ENCODE assay signal across 12 cellular contexts in genomic region chr22:26837784-26838520, GRCh38.
"Had no signal": no experiment of that assay in that cellular context is flagged by ENCODE, and none has a peak within 500 bp of the region (broad histone marks: within the 10 kb centered on the region; RNA-seq: fewer than 3 reads in every experiment).

No MANE protein-coding gene starts in this region.

- H3K27ac ChIP-seq: adrenal gland, epithelial cell of prostate, stomach, thoracic aorta had no signal

- H3K36me3 ChIP-seq: adrenal gland, stomach, thoracic aorta had no signal

- H3K27me3 ChIP-seq: adrenal gland, stomach had no signal

- ATAC-seq: left cardiac atrium, T-helper 17 cell, WTC11 had no signal

- H3K9me3 ChIP-seq: adrenal gland, stomach, thoracic aorta had no signal

- DNase-seq: activated CD4-positive, alpha-beta T cell treated with anti-CD3 and anti-CD28 coated beads, Interleukin-2, amount 10 ng/mL, durations not matched to agents 24 days and 14 days; activated naive CD4-positive, alpha-beta T cell treated with anti-CD3 and anti-CD28 coated beads, Interleukin-2, amount 50 U/mL, for 16 hours; adrenal gland; effector memory CD4-positive, alpha-beta T cell; hypothalamus; left cardiac atrium; stimulated activated CD4-positive, alpha-beta T cell treated with anti-CD3 and anti-CD28 coated beads, Interleukin-15, amount 100 ng/mL, for 24 hours; stomach; T-helper 17 cell had no signal

- H3K4me3 ChIP-seq: adrenal gland, stomach, thoracic aorta had no signal

- H3K4me1 ChIP-seq: adrenal gland, stomach had no signal
